Comparison of ENCODE assay signal across 14 cellular contexts in the genomic region with DNA sequence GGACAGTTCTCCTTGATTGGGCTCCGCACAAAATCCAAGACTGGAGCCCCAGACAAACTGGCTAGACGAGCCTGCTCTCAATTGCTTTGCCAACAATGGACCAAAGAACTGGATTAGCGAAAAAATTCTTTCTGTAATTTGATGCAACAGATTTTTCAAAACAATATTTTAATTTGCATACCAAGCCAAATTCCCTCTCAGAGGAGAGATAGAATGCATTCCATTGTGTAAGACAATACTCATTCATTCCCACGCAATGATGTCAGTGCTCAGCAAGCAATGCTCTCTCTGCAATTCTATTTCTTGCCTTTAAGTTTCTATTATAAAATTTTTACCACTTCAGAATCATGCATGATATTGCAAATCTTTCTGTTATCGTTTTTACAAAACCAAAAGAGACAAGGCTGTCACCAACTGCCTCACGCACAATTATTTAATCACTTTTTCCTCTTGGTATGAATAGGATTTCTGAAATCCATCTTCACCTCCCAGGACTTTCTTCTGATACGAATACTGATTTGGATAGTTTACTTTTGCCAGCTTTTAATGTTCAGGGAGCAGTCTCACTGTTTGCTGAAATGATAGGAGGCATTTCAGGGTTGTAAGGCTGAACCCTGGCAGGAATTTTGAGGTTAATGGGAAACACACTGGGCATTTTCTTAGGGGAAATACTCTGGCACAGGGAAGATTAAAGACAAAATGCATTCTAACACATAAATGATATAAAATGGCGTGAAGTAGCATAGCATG. TPM values are rescaled to one million over a fixed set of nuclear protein-coding genes. Genes with fewer than 3 reads are reported as not detected.
DNase-seq lines count a peak whose midpoint lies in the region; ATAC-seq and TF ChIP-seq lines count a peak whose summit lies in the region.
"Had no signal": no experiment of that assay in that cellular context is flagged by ENCODE, and none has a peak within 500 bp of the region (broad histone marks: within the 10 kb centered on the region; RNA-seq: fewer than 3 reads in every experiment).

No MANE protein-coding gene starts in this region.

- H3K36me3 ChIP-seq in MG63 = no peaks in the 10 kb centered on the region
- H3K36me3 ChIP-seq: stomach had no signal

- no peak for TF ChIP-seq CTCF in AG09309 (IDR thresholded peaks at IDR 0.05; ENCODE audit: control insufficient read depth, insufficient read depth, low read depth, low read length, missing control alignments)
- no peak for TF ChIP-seq CTCF in dorsolateral prefrontal cortex (IDR thresholded peaks at IDR 0.05 in 54 of 56, conservative IDR thresholded peaks at IDR 0.05 in 2 of 56; ENCODE audit: low read depth in 1 of 56, partially characterized antibody in 56 of 56)

- H3K27me3 Mint-ChIP-seq in T-helper 17 cell = no peaks in the 10 kb centered on the region
- H3K27me3 Mint-ChIP-seq: activated naive CD4-positive, alpha-beta T cell treated with anti-CD3 and anti-CD28 coated beads, Interleukin-2, amount 10 ng/mL, durations not matched to agents 7 days and 5 days; CD4-positive, alpha-beta T cell had no signal

- H3K4me1 Mint-ChIP-seq in T-helper 17 cell = no peaks in the 10 kb centered on the region
- H3K4me1 Mint-ChIP-seq: activated naive CD4-positive, alpha-beta T cell treated with anti-CD3 and anti-CD28 coated beads, Interleukin-2, amount 10 ng/mL, durations not matched to agents 7 days and 5 days had no signal

- ATAC-seq in T-helper 17 cell = no peak
- ATAC-seq in GM18498 (IDR thresholded peaks at IDR 0.05; ENCODE audit: unreplicated experiment) = no peak
- ATAC-seq: activated CD4-positive, CD25-positive, alpha-beta regulatory T cell treated with anti-CD3 and anti-CD28 coated beads, Interleukin-2, amount 50 U/mL, for 24 hours had no signal

- no peaks in the 10 kb centered on the region for H3K27me3 ChIP-seq in MG63
- H3K27me3 ChIP-seq in dorsolateral prefrontal cortex = peaks cover 0 to 46% (median 3%) of the 10 kb centered on the region in 45 donors

- no peak overlapping the region for H3K4me3 Mint-ChIP-seq in T-helper 17 cell
- H3K4me3 Mint-ChIP-seq: activated naive CD4-positive, alpha-beta T cell treated with anti-CD3 and anti-CD28 coated beads, Interleukin-2, amount 10 ng/mL, durations not matched to agents 7 days and 5 days; CD4-positive, alpha-beta T cell had no signal

- H3K27ac ChIP-seq in dorsolateral prefrontal cortex = peak overlapping the region in 49 of 59 donors; percentile 1 to 84 (median 59)
- H3K27ac ChIP-seq: stomach had no signal

- H3K9me3 ChIP-seq in MG63 = no peaks in the 10 kb centered on the region; the same call in 1 of the 2 replicates
- H3K9me3 ChIP-seq in T-helper 17 cell (ENCODE audit: control insufficient read depth, low read length, poor library complexity, severe bottlenecking) = no peaks in the 10 kb centered on the region
- H3K9me3 ChIP-seq: stomach had no signal

- intact Hi-C loops in dorsolateral prefrontal cortex (cut with DNase I) = no loop called here

- no peaks in the 10 kb centered on the region for H3K36me3 Mint-ChIP-seq in T-helper 17 cell (ENCODE audit: low read depth)
- H3K36me3 Mint-ChIP-seq: activated naive CD4-positive, alpha-beta T cell treated with anti-CD3 and anti-CD28 coated beads, Interleukin-2, amount 10 ng/mL, durations not matched to agents 7 days and 5 days had no signal

- no peak overlapping the region for H3K27ac Mint-ChIP-seq in T-helper 17 cell
- H3K27ac Mint-ChIP-seq: activated naive CD4-positive, alpha-beta T cell treated with anti-CD3 and anti-CD28 coated beads, Interleukin-2, amount 10 ng/mL, durations not matched to agents 7 days and 5 days; CD4-positive, alpha-beta T cell had no signal

- DNase-seq in AG09309 (ENCODE audit: low read depth) (peak; percentile 71), MG63 (peak; percentile 16), dorsolateral prefrontal cortex (no peak), midbrain (lab: John Stamatoyannopoulos, UW) (peak; percentile 29), T-helper 17 cell (no peak), NCI-H1092 treated with DMSO at 0.1 percent for 48 hours (lab: John Stamatoyannopoulos, UW) (no peak), dermis blood vessel endothelial cell (no peak)
- DNase-seq: activated naive CD4-positive, alpha-beta T cell treated with anti-CD3 and anti-CD28 coated beads, Interleukin-2, amount 10 ng/mL, durations not matched to agents 7 days and 5 days; CD4-positive, alpha-beta T cell; NCI-H1092; OCI-M1; stomach had no signal

- H3K4me3 ChIP-seq in AG09309 (ENCODE audit: control insufficient read depth, low read depth, low read length) = no peak overlapping the region
- H3K4me3 ChIP-seq in MG63 = no peak overlapping the region
- peak overlapping the region in 23 of 59 donors; percentile 6 to 50 (median 22) for H3K4me3 ChIP-seq in dorsolateral prefrontal cortex
- H3K4me3 ChIP-seq: stomach had no signal

RNA-seq across cellular contexts. Expression of a gene that starts 46.1 kb away (rescaled TPM):
- total RNA-seq in MG63 (2014; rRNA removed; shearing (Covaris generic); ENCODE audit: low replicate concordance) = 112 and 116 TPM in 2 replicates
- total RNA-seq in dorsolateral prefrontal cortex (10 to 100 TPM in 118 of 120 experiments, 1 to 10 TPM in 2; 7.6 to 31.6 (median 21.0) TPM), T-helper 17 cell (1 to 10 TPM; 7.1 to 7.6 TPM), dermis blood vessel endothelial cell (17.2 and 21.9 TPM in 2 replicates)

Comparison
In these comparisons a context has a peak if more than half of its experiments do, and no peak if none do; other contexts are left out.
1. DNase-seq: peak in AG09309 (single experiment), MG63 (single experiment) and midbrain (single experiment); none in dorsolateral prefrontal cortex (0 of 10), T-helper 17 cell (0 of 3), NCI-H1092 treated with DMSO at 0.1 percent for 48 hours (single experiment) and dermis blood vessel endothelial cell (single experiment).